Comparison of ENCODE assay signal across 7 cellular contexts in the genomic region with DNA sequence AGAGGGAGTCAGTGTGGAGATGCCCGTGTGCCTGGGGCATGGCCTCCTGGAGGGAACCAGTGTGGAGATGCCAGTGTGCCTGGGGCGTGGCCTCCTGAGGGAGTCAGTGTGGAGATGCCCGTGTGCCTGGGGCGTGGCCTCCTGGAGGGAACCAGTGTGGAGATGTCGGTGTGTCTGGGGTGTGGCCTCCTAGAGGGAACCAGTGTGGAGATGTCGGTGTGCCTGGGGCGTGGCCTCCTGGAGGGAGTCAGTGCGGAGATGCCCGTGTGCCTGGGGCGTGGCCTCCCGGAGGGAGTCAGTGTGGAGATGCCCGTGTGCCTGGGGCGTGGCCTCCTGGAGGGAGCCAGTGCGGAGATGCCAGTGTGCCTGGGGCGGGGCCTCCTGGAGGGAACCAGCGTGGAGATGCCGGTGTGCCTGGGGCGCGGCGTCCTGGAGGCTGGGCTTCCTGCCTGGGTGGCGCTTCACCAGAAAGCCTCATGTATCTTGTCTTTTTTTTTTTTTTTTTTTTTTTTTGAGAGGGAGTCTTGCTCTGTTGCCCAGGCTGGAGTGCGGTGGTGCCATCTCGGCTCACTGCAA. TPM values are rescaled to one million over a fixed set of nuclear protein-coding genes. Genes with fewer than 3 reads are reported as not detected.
A peak's percentile ranks its signal among the peaks of the same experiment; 100 is the strongest.
DNase-seq lines count a peak whose midpoint lies in the region; ATAC-seq and TF ChIP-seq lines count a peak whose summit lies in the region.
"Not testable (repeated sequence)": the region's sequence is repeated elsewhere in the genome, so short reads cannot be mapped to it uniquely, and the experiment has no call there.

No MANE protein-coding gene starts in this region.

- H3K4me3 ChIP-seq in LNCaP clone FGC (ENCODE audit: low read depth, low read length): not testable (repeated sequence)

- H3K9me3 Mint-ChIP-seq in T-helper 2 cell treated with Interferon-gamma antibody and Interleukin-4, amounts not matched to agents 5 μg/mL and 100 μg/mL, for 36 hours; stimulated activated effector memory CD8-positive, alpha-beta T cell treated with anti-CD3 and anti-CD28 coated beads, Interleukin-12 subunit alpha, Interleukin-12 subunit beta, amount 100 ng/mL, for 72 hours: not testable (repeated sequence)

- H3K27me3 Mint-ChIP-seq in T-helper 2 cell treated with Interferon-gamma antibody and Interleukin-4, amounts not matched to agents 5 μg/mL and 100 μg/mL, for 36 hours (ENCODE audit: low read depth): not testable (repeated sequence)

- H3K4me1 Mint-ChIP-seq in T-helper 2 cell treated with Interferon-gamma antibody and Interleukin-4, amounts not matched to agents 5 μg/mL and 100 μg/mL, for 36 hours (ENCODE audit: low read depth): not testable (repeated sequence)
- peaks cover 17% of the 10 kb centered on the region for H3K4me1 Mint-ChIP-seq in stimulated activated effector memory CD8-positive, alpha-beta T cell treated with anti-CD3 and anti-CD28 coated beads, Interleukin-12 subunit alpha, Interleukin-12 subunit beta, amount 100 ng/mL, for 72 hours

- ATAC-seq in Right ventricle myocardium superior (ENCODE audit: poor library complexity); stimulated activated effector memory CD8-positive, alpha-beta T cell treated with anti-CD3 and anti-CD28 coated beads, Interleukin-12 subunit alpha, Interleukin-12 subunit beta, amount 100 ng/mL, for 72 hours: not testable (repeated sequence)

- TF ChIP-seq CTCF in LNCaP clone FGC (IDR thresholded peaks at IDR 0.05; ENCODE audit: control insufficient read depth, extremely low read depth, insufficient read depth): not testable (repeated sequence)

- intact Hi-C loops in Right ventricle myocardium superior (cut with DNase I): not testable (repeated sequence)

- not testable (repeated sequence) for H3K4me3 Mint-ChIP-seq in T-helper 2 cell treated with Interferon-gamma antibody and Interleukin-4, amounts not matched to agents 5 μg/mL and 100 μg/mL, for 36 hours; stimulated activated effector memory CD8-positive, alpha-beta T cell treated with anti-CD3 and anti-CD28 coated beads, Interleukin-12 subunit alpha, Interleukin-12 subunit beta, amount 100 ng/mL, for 72 hours

- H3K36me3 Mint-ChIP-seq in T-helper 2 cell treated with Interferon-gamma antibody and Interleukin-4, amounts not matched to agents 5 μg/mL and 100 μg/mL, for 36 hours (ENCODE audit: low read depth): peaks cover 16% of the 10 kb centered on the region
- peaks cover 83% of the 10 kb centered on the region for H3K36me3 Mint-ChIP-seq in stimulated activated effector memory CD8-positive, alpha-beta T cell treated with anti-CD3 and anti-CD28 coated beads, Interleukin-12 subunit alpha, Interleukin-12 subunit beta, amount 100 ng/mL, for 72 hours

- in situ Hi-C loops in Caki2 (cut with HindIII; ENCODE audit: low pct_unique_long_range_greater_than_20kb, low sequenced_read_pairs): not testable (repeated sequence)

- H3K27ac Mint-ChIP-seq in T-helper 2 cell treated with Interferon-gamma antibody and Interleukin-4, amounts not matched to agents 5 μg/mL and 100 μg/mL, for 36 hours: peak overlapping the region; percentile 45
- H3K27ac Mint-ChIP-seq in stimulated activated effector memory CD8-positive, alpha-beta T cell treated with anti-CD3 and anti-CD28 coated beads, Interleukin-12 subunit alpha, Interleukin-12 subunit beta, amount 100 ng/mL, for 72 hours: peak overlapping the region; percentile 64

- DNase-seq in A172 (ENCODE audit: low spot score) (peak; percentile 84), Caki2 (ENCODE audit: low read depth) (peak; percentile 95), LNCaP clone FGC (ENCODE audit: low read depth) (peak; percentile 63), NCI-H526 treated with DMSO at 0.1 percent for 48 hours (lab: John Stamatoyannopoulos, UW) (peak; percentile 86), Right ventricle myocardium superior (peak; percentile 8)
- not testable (repeated sequence) for DNase-seq in T-helper 2 cell treated with Interferon-gamma antibody and Interleukin-4, amounts not matched to agents 5 μg/mL and 100 μg/mL, for 36 hours (ENCODE audit: low spot score); stimulated activated effector memory CD8-positive, alpha-beta T cell treated with anti-CD3 and anti-CD28 coated beads, Interleukin-12 subunit alpha, Interleukin-12 subunit beta, amount 100 ng/mL, for 72 hours (ENCODE audit: low spot score in 2 of 2)

RNA-seq across cellular contexts. Expression of a gene that starts 17.9 kb away (rescaled TPM):
- total RNA-seq in A172 (2014; rRNA removed; shearing (Covaris generic)): 285 and 287 TPM in 2 replicates
- 114 and 155 TPM in 2 replicates for total RNA-seq in Caki2 (2014; rRNA removed; shearing (Covaris generic); ENCODE audit: low replicate concordance)
- 89.6 TPM for total RNA-seq in Right ventricle myocardium superior

RNA-seq across cellular contexts. Expression of a gene that starts 48.9 kb away (rescaled TPM):
- total RNA-seq in A172 (2014; rRNA removed; shearing (Covaris generic)): not detected in 2 replicates
- 3.5 and 12.9 TPM in 2 replicates for total RNA-seq in Caki2 (2014; rRNA removed; shearing (Covaris generic); ENCODE audit: low replicate concordance)
- 1.1 TPM for total RNA-seq in Right ventricle myocardium superior
